9 cellular contexts compared by ENCODE assay signal in the genomic region with DNA sequence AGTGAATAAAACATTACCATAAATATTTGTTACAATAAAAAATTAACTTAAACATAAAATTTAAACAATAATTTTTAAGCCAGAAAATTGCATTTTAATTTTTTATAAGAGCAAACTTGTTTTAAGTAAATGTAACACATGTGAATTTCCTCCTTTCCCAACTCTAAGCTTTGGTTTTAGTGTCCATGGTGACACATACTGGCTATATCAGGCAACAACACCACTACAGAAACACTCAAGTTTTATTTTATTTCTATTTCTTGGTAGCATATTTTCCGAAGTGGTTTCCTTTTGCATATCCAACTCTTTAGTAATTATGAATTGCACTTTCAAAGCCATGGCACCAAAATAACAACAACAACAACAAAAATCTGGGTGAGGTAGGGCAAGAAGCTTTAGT. TPM values are rescaled to one million over a fixed set of nuclear protein-coding genes. Genes with fewer than 3 reads are reported as not detected.
DNase-seq lines count a peak whose midpoint lies in the region; ATAC-seq and TF ChIP-seq lines count a peak whose summit lies in the region.
"Had no signal": no experiment of that assay in that cellular context is flagged by ENCODE, and none has a peak within 500 bp of the region (broad histone marks: within the 10 kb centered on the region; RNA-seq: fewer than 3 reads in every experiment).

No MANE protein-coding gene starts in this region.

- peaks cover 10% of the 10 kb centered on the region for H3K27me3 ChIP-seq in Caco-2 (replicated peaks; ENCODE audit: control insufficient read depth, insufficient read depth, low read length)

- H3K27ac Mint-ChIP-seq in naive thymus-derived CD8-positive, alpha-beta T cell, result peak overlapping the region; percentile 92 to 98 (median 96)
- H3K27ac Mint-ChIP-seq in Caco-2 (ENCODE audit: unreplicated experiment), result no peak overlapping the region

- H3K9me3 Mint-ChIP-seq in naive thymus-derived CD8-positive, alpha-beta T cell, result peaks cover 7 to 26% (median 19%) of the 10 kb centered on the region in 9 donors
- H3K9me3 Mint-ChIP-seq in Caco-2 (ENCODE audit: unreplicated experiment), result peaks cover 21% of the 10 kb centered on the region

- H3K4me3 ChIP-seq in LNCaP clone FGC (ENCODE audit: low read depth, low read length) (no peak overlapping the region), astrocyte of the spinal cord (ENCODE audit: low read depth, low read length) (no peak overlapping the region), Caco-2 (ENCODE audit: low read depth, low read length) (no peak overlapping the region)

- CTCF ChIA-PET in Caco-2 (lab: Charles Lee), result interaction anchor here (1.0 kb wide), 1 partner anchor 99 kb away, joined by 6 read pairs; no protein-coding TSS in a partner anchor

- ATAC-seq in naive thymus-derived CD8-positive, alpha-beta T cell, result peak; percentile 12 to 22
- no peak for ATAC-seq in GM21723 (IDR thresholded peaks at IDR 0.05; ENCODE audit: unreplicated experiment)

- peaks cover 25 to 59% (median 44%) of the 10 kb centered on the region in 4 donors for H3K4me1 Mint-ChIP-seq in naive thymus-derived CD8-positive, alpha-beta T cell
- H3K4me1 Mint-ChIP-seq in Caco-2 (ENCODE audit: low read depth, unreplicated experiment), result peaks cover 19% of the 10 kb centered on the region

- no peak overlapping the region for H3K27ac ChIP-seq in substantia nigra (ENCODE audit: low read depth, low read length, poor library complexity, severe bottlenecking)

- H3K27me3 Mint-ChIP-seq in naive thymus-derived CD8-positive, alpha-beta T cell, result peaks cover 0 to 19% (median 0%) of the 10 kb centered on the region in 5 donors
- peaks cover 21% of the 10 kb centered on the region for H3K27me3 Mint-ChIP-seq in Caco-2 (ENCODE audit: insufficient read depth, unreplicated experiment)

- no peaks in the 10 kb centered on the region for H3K36me3 ChIP-seq in Caco-2 (ENCODE audit: control insufficient read depth, insufficient read depth, low read length)

- peak; percentile 38; the same call in 1 of the 2 replicates for TF ChIP-seq CTCF in LNCaP clone FGC (IDR thresholded peaks at IDR 0.05; ENCODE audit: control insufficient read depth, extremely low read depth, insufficient read depth)
- TF ChIP-seq CTCF in astrocyte of the spinal cord (IDR thresholded peaks at IDR 0.05; ENCODE audit: low read depth, low read length), result peak; percentile 22
- TF ChIP-seq CTCF in Caco-2 (IDR thresholded peaks at IDR 0.05; ENCODE audit: insufficient read depth in 1 of 2, low read depth in 1 of 2, low read length in 1 of 2, severe bottlenecking in 1 of 2, unreplicated experiment in 1 of 2), result peak in 1 of 2 experiments; percentile 20

- intact Hi-C loops in Caco-2 (cut with micrococcal nuclease; ENCODE audit: unreplicated experiment), result loop anchor here (2.0 kb wide), 1 partner anchor 917 kb away; no protein-coding TSS in a partner anchor

- no TSS peak for BruUV-seq in Caco-2 (replicated peaks; lab: Mats Ljungman, UMichigan)

- H3K4me1 ChIP-seq in Caco-2, result no peaks in the 10 kb centered on the region; the same call in none of the 2 replicates

- peak; percentile 12 for DNase-seq in EH (ENCODE audit: low read depth)
- DNase-seq in LNCaP clone FGC (ENCODE audit: low read depth), result no peak
- peak; percentile 29 for DNase-seq in astrocyte of the spinal cord (ENCODE audit: low read depth, low spot score)
- peak in 4 of 10 donors; percentile 30 to 66 (median 58) for DNase-seq in naive thymus-derived CD8-positive, alpha-beta T cell
- no peak for DNase-seq in substantia nigra (lab: John Stamatoyannopoulos, UW)
- no peak for DNase-seq in Caco-2
- DNase-seq in NCI-H146 (lab: John Stamatoyannopoulos, UW), result no peak
- DNase-seq: NCI-H187 had no signal

- H3K36me3 Mint-ChIP-seq in naive thymus-derived CD8-positive, alpha-beta T cell, result peaks cover 31 to 40% (median 34%) of the 10 kb centered on the region in 3 donors
- peaks cover 4% of the 10 kb centered on the region for H3K36me3 Mint-ChIP-seq in Caco-2 (ENCODE audit: insufficient read depth, unreplicated experiment)

- H3K9me3 ChIP-seq in Caco-2, result peaks cover 3% of the 10 kb centered on the region

- POLR2A ChIA-PET in naive thymus-derived CD8-positive, alpha-beta T cell (lab: Charles Lee), result interaction anchor here (1.0 to 6.3 kb wide), 13 partner anchors 11 to 108 kb away, joined by 3 to 121 read pairs (median 36); no protein-coding TSS in a partner anchor
- POLR2A ChIA-PET in Caco-2 (lab: Charles Lee), result no interaction called here

- H3K4me3 Mint-ChIP-seq in naive thymus-derived CD8-positive, alpha-beta T cell, result peak overlapping the region; percentile 95 to 100 (median 98)
- H3K4me3 Mint-ChIP-seq in Caco-2 (ENCODE audit: unreplicated experiment), result no peak overlapping the region

- in situ Hi-C loops in astrocyte of the spinal cord (cut with HindIII; ENCODE audit: low sequenced_read_pairs), result no loop called here

RNA-seq across cellular contexts. Expression of a gene that starts 2.2 kb away (rescaled TPM):
- total RNA-seq in naive thymus-derived CD8-positive, alpha-beta T cell, result 100 to 1,000 TPM; 626 to 633 TPM
- polyA plus RNA-seq in naive thymus-derived CD8-positive, alpha-beta T cell, result 100 to 1,000 TPM; 320 to 498 (median 397) TPM
- 0.70 and 0.81 TPM in 2 replicates for total RNA-seq in Caco-2 (2022)

Comparison
In these comparisons a context has a peak if more than half of its experiments do, and no peak if none do; other contexts are left out.
1. DNase-seq: peak in EH (single experiment) and astrocyte of the spinal cord (single experiment); none in LNCaP clone FGC (single experiment), substantia nigra (0 of 49), Caco-2 (0 of 2) and NCI-H146 (single experiment).
2. RNA of a gene that starts 2.2 kb away (total RNA-seq): 626 to 633 TPM in naive thymus-derived CD8-positive, alpha-beta T cell; 0.70 to 0.81 TPM in Caco-2; every median in the first group is over 100 times any median in the second.